11 cellular contexts compared by ENCODE assay signal in genomic region chr6:45607818-45608217, GRCh38.
DNase-seq lines count a peak whose midpoint lies in the region; FAIRE-seq lines count a peak whose summit lies in the region.
"Had no signal": no experiment of that assay in that cellular context is flagged by ENCODE, and none has a peak within 500 bp of the region (broad histone marks: within the 10 kb centered on the region; RNA-seq: fewer than 3 reads in every experiment).

No MANE protein-coding gene starts in this region.

- H3K4me3 Mint-ChIP-seq in activated naive CD8-positive, alpha-beta T cell, result no peak overlapping the region

- peak; percentile 92 for DNase-seq in COLO829 (ENCODE audit: low spot score)
- peak; percentile 46 for DNase-seq in HT1080 (ENCODE audit: low read depth)
- DNase-seq in kidney tubule cell (ENCODE audit: low spot score), result peak; percentile 37
- no peak for DNase-seq in stimulated activated CD4-positive, alpha-beta T cell treated with anti-CD3 and anti-CD28 coated beads, Interleukin-12 subunit alpha, Interleukin-12 subunit beta, amount 100 ng/mL, for 4 hours
- no peak for DNase-seq in stimulated activated CD4-positive, alpha-beta T cell treated with anti-CD3 and anti-CD28 coated beads, Interleukin-4, amount 100 ng/mL, for 1 hour
- DNase-seq in frontal cortex (ENCODE audit: low spot score in 2 of 2), result no peak
- no peak for DNase-seq in NCI-H2029 treated with DMSO at 0.1 percent for 48 hours (lab: John Stamatoyannopoulos, UW)
- DNase-seq: activated effector memory CD4-positive, alpha-beta T cell treated with Interleukin-2 at 50 U/mL for 16 hours; lower lobe of right lung; NCI-H1694 treated with DMSO at 0.1 percent for 48 hours had no signal

- peaks cover 11% of the 10 kb centered on the region for H3K36me3 Mint-ChIP-seq in activated naive CD8-positive, alpha-beta T cell

- FAIRE-seq in frontal cortex (lab: Jason Lieb, UNC), result no peak

- H3K27ac Mint-ChIP-seq in activated naive CD8-positive, alpha-beta T cell, result peak overlapping the region; percentile 56

- peaks cover 5% of the 10 kb centered on the region for H3K9me3 Mint-ChIP-seq in activated naive CD8-positive, alpha-beta T cell (ENCODE audit: low read depth)

- H3K27me3 Mint-ChIP-seq in activated naive CD8-positive, alpha-beta T cell, result no peaks in the 10 kb centered on the region

- peaks cover 24% of the 10 kb centered on the region for H3K4me1 Mint-ChIP-seq in activated naive CD8-positive, alpha-beta T cell (ENCODE audit: low read depth)

Comparison
In these comparisons a context has a peak if more than half of its experiments do, and no peak if none do; other contexts are left out.
1. DNase-seq: peak in COLO829 (single experiment), HT1080 (single experiment) and kidney tubule cell (single experiment); none in stimulated activated CD4-positive, alpha-beta T cell treated with anti-CD3 and anti-CD28 coated beads, Interleukin-12 subunit alpha, Interleukin-12 subunit beta, amount 100 ng/mL, for 4 hours (single experiment), stimulated activated CD4-positive, alpha-beta T cell treated with anti-CD3 and anti-CD28 coated beads, Interleukin-4, amount 100 ng/mL, for 1 hour (single experiment), frontal cortex (0 of 2) and NCI-H2029 treated with DMSO at 0.1 percent for 48 hours (single experiment).